ENCODE assay signal across 8 cellular contexts in genomic region chr1:157969693-157970485, GRCh38. TPM values are rescaled to one million over a fixed set of nuclear protein-coding genes. Genes with fewer than 3 reads are reported as not detected.
DNase-seq lines count a peak whose midpoint lies in the region; ATAC-seq and TF ChIP-seq lines count a peak whose summit lies in the region.

No MANE protein-coding gene starts in this region.

- H3K18ac ChIP-seq in mesendoderm (ENCODE audit: low read length): no peak overlapping the region

- ATAC-seq in Right ventricle myocardium superior (ENCODE audit: poor library complexity): peak; percentile 69
- ATAC-seq in HG02588 (IDR thresholded peaks at IDR 0.05; ENCODE audit: unreplicated experiment): no peak
- no peak for ATAC-seq in stimulated activated memory B cell treated with anti-CD40 and anti-IgM and Interleukin-4, amounts not matched to agents 10 μg/mL and 1 μg/mL and 100 μg/mL, for 72 hours

- intact Hi-C loops in Right ventricle myocardium superior (cut with DNase I): loop anchor here (10.0 kb wide), 1 partner anchor 555 kb away; no protein-coding TSS in a partner anchor
- intact Hi-C loops in cardiac septum (cut with DNase I): loop anchor here (10.0 kb wide), 2 partner anchors 525 to 1025 kb away; no protein-coding TSS in a partner anchor

- H3K36me3 ChIP-seq in mesendoderm (ENCODE audit: control insufficient read depth, insufficient read depth, low read length): no peaks in the 10 kb centered on the region

- no peak overlapping the region for H4K8ac ChIP-seq in mesendoderm (ENCODE audit: low read depth, low read length)

- peaks cover 4% of the 10 kb centered on the region for H3K9me3 Mint-ChIP-seq in stimulated activated memory B cell treated with anti-CD40 and anti-IgM and Interleukin-4, amounts not matched to agents 10 μg/mL and 1 μg/mL and 100 μg/mL, for 72 hours

- H3K4me3 Mint-ChIP-seq in stimulated activated memory B cell treated with anti-CD40 and anti-IgM and Interleukin-4, amounts not matched to agents 10 μg/mL and 1 μg/mL and 100 μg/mL, for 72 hours: no peak overlapping the region

- H3K4me3 ChIP-seq in coronary artery: no peak overlapping the region
- H3K4me3 ChIP-seq in mesendoderm (ENCODE audit: low read length): no peak overlapping the region

- peaks cover 7% of the 10 kb centered on the region for H3K4me1 ChIP-seq in mesendoderm (ENCODE audit: control insufficient read depth, low read depth, low read length)

- no peaks in the 10 kb centered on the region for H3K79me2 ChIP-seq in mesendoderm (ENCODE audit: control insufficient read depth, insufficient read depth, low read length)

- no peak overlapping the region for H2BK120ac ChIP-seq in mesendoderm (ENCODE audit: low read depth, low read length)

- no peak overlapping the region for H2BK15ac ChIP-seq in mesendoderm (replicated peaks; ENCODE audit: low read depth)

- WGBS in mesendoderm (ENCODE audit: extremely low coverage, insufficient coverage, low lambda C conversion rate): no CpG with 5 or more reads among the region's 3 CpGs

- H3K4me1 Mint-ChIP-seq in stimulated activated memory B cell treated with anti-CD40 and anti-IgM and Interleukin-4, amounts not matched to agents 10 μg/mL and 1 μg/mL and 100 μg/mL, for 72 hours: no peaks in the 10 kb centered on the region

- no peak overlapping the region for H2AK5ac ChIP-seq in mesendoderm (ENCODE audit: low read length)

- peaks cover 21% of the 10 kb centered on the region for H3K27me3 Mint-ChIP-seq in stimulated activated memory B cell treated with anti-CD40 and anti-IgM and Interleukin-4, amounts not matched to agents 10 μg/mL and 1 μg/mL and 100 μg/mL, for 72 hours

- TF ChIP-seq CTCF in coronary artery (IDR thresholded peaks at IDR 0.05): peak; percentile 66

- no peak overlapping the region for H3K9ac ChIP-seq in mesendoderm (ENCODE audit: low read length)

- H3K27ac ChIP-seq in coronary artery (peak overlapping the region in 1 of 2 donors; percentile 73), mesendoderm (ENCODE audit: low read depth, low read length) (no peak overlapping the region)

- H3K56ac ChIP-seq in mesendoderm (ENCODE audit: low read length): no peak overlapping the region

- H3K27me3 ChIP-seq in mesendoderm (ENCODE audit: insufficient read depth, low read length, poor library complexity): no peaks in the 10 kb centered on the region

- H3K4ac ChIP-seq in mesendoderm (ENCODE audit: low read depth, low read length): no peak overlapping the region

- no peak overlapping the region for H3K27ac Mint-ChIP-seq in stimulated activated memory B cell treated with anti-CD40 and anti-IgM and Interleukin-4, amounts not matched to agents 10 μg/mL and 1 μg/mL and 100 μg/mL, for 72 hours

- H4K5ac ChIP-seq in mesendoderm (ENCODE audit: low read length): no peak overlapping the region

- no peak overlapping the region for H3K23ac ChIP-seq in mesendoderm (ENCODE audit: low read length)

- no peak overlapping the region for H3K4me2 ChIP-seq in mesendoderm (ENCODE audit: low read length)

- no peaks in the 10 kb centered on the region for H3K36me3 Mint-ChIP-seq in stimulated activated memory B cell treated with anti-CD40 and anti-IgM and Interleukin-4, amounts not matched to agents 10 μg/mL and 1 μg/mL and 100 μg/mL, for 72 hours

- no peak overlapping the region for H2BK5ac ChIP-seq in mesendoderm (ENCODE audit: low read length)

- DNase-seq in Right ventricle myocardium superior (no peak), cardiac septum (ENCODE audit: low spot score) (no peak), NCI-H460 (ENCODE audit: extremely low read depth, low read depth) (peak; percentile 67), coronary artery (ENCODE audit: low spot score) (no peak), mesendoderm (peak; percentile 76), NCI-H1436 (lab: John Stamatoyannopoulos, UW) (no peak)

- H3K79me1 ChIP-seq in mesendoderm (ENCODE audit: low read length): no peaks in the 10 kb centered on the region

RNA-seq across cellular contexts. Expression of gene KIRREL1, which starts 23.6 kb away (rescaled TPM):
- total RNA-seq in Right ventricle myocardium superior: 9.5 TPM
- total RNA-seq in cardiac septum: 10.9 TPM
- 48.7 and 51.1 TPM in 2 replicates for total RNA-seq in NCI-H460 (2014; rRNA removed; shearing (Covaris generic))
- polyA plus RNA-seq in NCI-H460 (2014; cell fraction: nucleus; rRNA removed): 62.7 and 69.6 TPM in 2 replicates
- 19.9 TPM for polyA plus RNA-seq in mesendoderm (2013, experiment 1 of 2)
- 19.5 TPM for polyA plus RNA-seq in mesendoderm (2013, experiment 2 of 2)

Comparison
In these comparisons a context has a peak if more than half of its experiments do, and no peak if none do; other contexts are left out.
1. DNase-seq: peak in NCI-H460 (single experiment) and mesendoderm (single experiment); none in Right ventricle myocardium superior (single experiment), cardiac septum (single experiment), coronary artery (single experiment) and NCI-H1436 (single experiment).